In genomic region chr3:97949743-97950142, GRCh38 we compare ENCODE assay signal across 17 cellular contexts. TPM values are rescaled to one million over a fixed set of nuclear protein-coding genes. Genes with fewer than 3 reads are reported as not detected.
A peak's percentile ranks its signal among the peaks of the same experiment; 100 is the strongest.
DNase-seq lines count a peak whose midpoint lies in the region; TF ChIP-seq lines count a peak whose summit lies in the region.
"Had no signal": no experiment of that assay in that cellular context is flagged by ENCODE, and none has a peak within 500 bp of the region (broad histone marks: within the 10 kb centered on the region; RNA-seq: fewer than 3 reads in every experiment).

No MANE protein-coding gene starts in this region.

- H3K9ac ChIP-seq in H9 (ENCODE audit: extremely low read depth, insufficient read length, low read length): no peak overlapping the region

- H2BK12ac ChIP-seq in H9 (ENCODE audit: insufficient read length, low read depth, low read length): no peak overlapping the region

- peak; percentile 39 for DNase-seq in DMS79 (lab: John Stamatoyannopoulos, UW)
- DNase-seq in H9: no peak
- peak; percentile 27 for DNase-seq in SK-N-DZ (ENCODE audit: low spot score)
- DNase-seq in cerebellar cortex (ENCODE audit: low spot score): peak; percentile 36
- DNase-seq in activated CD4-positive, alpha-beta memory T cell treated with anti-CD3 and anti-CD28 coated beads, Interleukin-2, amount 10 ng/mL, durations not matched to agents 7 days and 5 days: no peak
- no peak for DNase-seq in MV-4-11 (lab: John Stamatoyannopoulos, UW)
- no peak for DNase-seq in foreskin melanocyte
- DNase-seq: CD8-positive, alpha-beta memory T cell; DMS153; NCI-H1092; NCI-H1417 treated with DMSO at 0.1 percent for 48 hours; NCI-H187 treated with DMSO at 0.1 percent for 48 hours; NCI-H345; NCI-H526; RPMI8226; SHP77 had no signal

- H2AFZ ChIP-seq in H9 (ENCODE audit: low read length): no peak overlapping the region

- H3K36me3 Mint-ChIP-seq in H9 (ENCODE audit: insufficient read depth in 1 of 3, low read depth in 3 of 3): peaks cover 4 to 20% (median 7%) of the 10 kb centered on the region in 3 experiments; a peak in 6 of 7 replicates
- H3K36me3 Mint-ChIP-seq in activated CD4-positive, alpha-beta memory T cell treated with anti-CD3 and anti-CD28 coated beads, Interleukin-2, amount 10 ng/mL, durations not matched to agents 7 days and 5 days (ENCODE audit: low read depth): peaks cover 87% of the 10 kb centered on the region

- H4K5ac ChIP-seq in H9 (ENCODE audit: insufficient read length, low read depth, low read length): no peak overlapping the region

- no peaks in the 10 kb centered on the region for H4K20me1 ChIP-seq in H9 (ENCODE audit: control insufficient read depth, insufficient read depth, insufficient read length)

- no peak overlapping the region for H3K27ac ChIP-seq in H9 (ENCODE audit: insufficient read length, low read depth, low read length)
- H3K27ac ChIP-seq: C4-2B had no signal

- H3T11ph ChIP-seq in H9 (ENCODE audit: low read length): no peak overlapping the region

- H3K79me1 ChIP-seq in H9 (ENCODE audit: insufficient read depth, low read depth, low read length, poor library complexity, severe bottlenecking): no peaks in the 10 kb centered on the region

- H4K8ac ChIP-seq in H9 (replicated peaks; ENCODE audit: insufficient read length, low read depth, low read length): no peak overlapping the region

- H2AK5ac ChIP-seq in H9 (ENCODE audit: insufficient read length, low read length): no peak overlapping the region

- POLR2A ChIA-PET in activated CD4-positive, alpha-beta memory T cell treated with anti-CD3 and anti-CD28 coated beads, Interleukin-2, amount 10 ng/mL, durations not matched to agents 7 days and 5 days (lab: Charles Lee): interaction anchor here (1.3 to 1.5 kb wide), 2 partner anchors 20 to 128 kb away, joined by 3 read pairs; partner anchors contain the start of gene CRYBG3

- TF ChIP-seq CTCF in H9 (conservative IDR thresholded peaks at IDR 0.05): no peak

- no peaks in the 10 kb centered on the region for H3K4me1 ChIP-seq in H9 (ENCODE audit: insufficient read depth, low read length)

- H3K4me2 ChIP-seq in H9 (ENCODE audit: insufficient read depth, insufficient read length, low read length): no peak overlapping the region

- no peak overlapping the region for H2BK5ac ChIP-seq in H9 (ENCODE audit: insufficient read length, low read length)

- no peak overlapping the region for H2BK120ac ChIP-seq in H9 (ENCODE audit: low read depth, low read length, poor library complexity, severe bottlenecking)

- H3K23me2 ChIP-seq in H9 (ENCODE audit: insufficient read length, low read depth, low read length, poor library complexity, severe bottlenecking): no peaks in the 10 kb centered on the region

- no CpG with 5 or more reads among the region's 5 CpGs for WGBS in H9 (ENCODE audit: extremely low coverage, insufficient read length, low lambda C conversion rate)

- no peaks in the 10 kb centered on the region for H3K9me3 Mint-ChIP-seq in H9
- H3K9me3 Mint-ChIP-seq in activated CD4-positive, alpha-beta memory T cell treated with anti-CD3 and anti-CD28 coated beads, Interleukin-2, amount 10 ng/mL, durations not matched to agents 7 days and 5 days: no peaks in the 10 kb centered on the region
- H3K9me3 Mint-ChIP-seq: CD8-positive, alpha-beta memory T cell had no signal

- H3K4me3 Mint-ChIP-seq in H9: no peak overlapping the region
- H3K4me3 Mint-ChIP-seq in activated CD4-positive, alpha-beta memory T cell treated with anti-CD3 and anti-CD28 coated beads, Interleukin-2, amount 10 ng/mL, durations not matched to agents 7 days and 5 days: no peak overlapping the region
- H3K4me3 Mint-ChIP-seq: CD8-positive, alpha-beta memory T cell had no signal

- H3K27me3 Mint-ChIP-seq in H9 (ENCODE audit: low read depth): no peaks in the 10 kb centered on the region
- no peaks in the 10 kb centered on the region for H3K27me3 Mint-ChIP-seq in activated CD4-positive, alpha-beta memory T cell treated with anti-CD3 and anti-CD28 coated beads, Interleukin-2, amount 10 ng/mL, durations not matched to agents 7 days and 5 days
- H3K27me3 Mint-ChIP-seq: CD8-positive, alpha-beta memory T cell had no signal

- no peak overlapping the region for H3K18ac ChIP-seq in H9 (ENCODE audit: insufficient read length, low read depth, low read length)

- 0 out of 4 replicates have a peak, but pooled peaks cover 0 to 3% of the 10 kb centered on the region in 2 experiments for H3K4me1 Mint-ChIP-seq in H9
- peaks cover 17% of the 10 kb centered on the region for H3K4me1 Mint-ChIP-seq in activated CD4-positive, alpha-beta memory T cell treated with anti-CD3 and anti-CD28 coated beads, Interleukin-2, amount 10 ng/mL, durations not matched to agents 7 days and 5 days
- H3K4me1 Mint-ChIP-seq: CD8-positive, alpha-beta memory T cell had no signal

- H3K27ac Mint-ChIP-seq in H9: peak overlapping the region in 2 of 3 experiments; percentile 34 to 84; a peak in 2 of 7 replicates
- no peak overlapping the region for H3K27ac Mint-ChIP-seq in activated CD4-positive, alpha-beta memory T cell treated with anti-CD3 and anti-CD28 coated beads, Interleukin-2, amount 10 ng/mL, durations not matched to agents 7 days and 5 days

- no peaks in the 10 kb centered on the region for H3K27me3 ChIP-seq in H9 (ENCODE audit: insufficient read depth, low read length)

- no peak overlapping the region for H3K4ac ChIP-seq in H9 (ENCODE audit: low read depth, low read length)

- H3K56ac ChIP-seq in H9 (ENCODE audit: insufficient read length, low read depth, low read length): no peak overlapping the region

- CTCF ChIA-PET in activated CD4-positive, alpha-beta memory T cell treated with anti-CD3 and anti-CD28 coated beads, Interleukin-2, amount 10 ng/mL, durations not matched to agents 7 days and 5 days (lab: Charles Lee): no interaction called here

- no peak overlapping the region for H2BK15ac ChIP-seq in H9 (ENCODE audit: low read depth, low read length)

- no peak overlapping the region for H2BK20ac ChIP-seq in H9 (ENCODE audit: low read depth, low read length, poor library complexity, severe bottlenecking)

- no peak overlapping the region for H3K14ac ChIP-seq in H9 (ENCODE audit: insufficient read depth, low read length)

- H3K9me3 ChIP-seq in H9 (ENCODE audit: control insufficient read depth, low read depth, low read length): no peaks in the 10 kb centered on the region

- H4K91ac ChIP-seq in H9 (ENCODE audit: insufficient read length, low read depth, low read length): no peak overlapping the region

- no peak overlapping the region for H3K23ac ChIP-seq in H9 (ENCODE audit: insufficient read length, low read depth, low read length)

- no peaks in the 10 kb centered on the region for H3K79me2 ChIP-seq in H9 (ENCODE audit: insufficient read depth, low read length)

RNA-seq across cellular contexts. Expression of gene RIOX2, which starts 22.5 kb away (rescaled TPM):
- 13.1 and 15.5 TPM in 2 replicates for total RNA-seq in H9 (2021)
- 31.5 and 33.3 TPM in 2 replicates for polyA plus RNA-seq in SK-N-DZ (2014; cell fraction: cytosol; rRNA removed)
- polyA plus RNA-seq in SK-N-DZ (2014; cell fraction: nucleus; rRNA removed): 36.3 and 41.5 TPM in 2 replicates
- total RNA-seq in activated CD4-positive, alpha-beta memory T cell treated with anti-CD3 and anti-CD28 coated beads, Interleukin-2, amount 10 ng/mL, durations not matched to agents 7 days and 5 days: 10 to 100 TPM; 46.5 to 46.7 TPM

Comparison
In these comparisons a context has a peak if more than half of its experiments do, and no peak if none do; other contexts are left out.
1. DNase-seq: peak in DMS79 (single experiment), SK-N-DZ (single experiment) and cerebellar cortex (single experiment); none in H9 (single experiment), activated CD4-positive, alpha-beta memory T cell treated with anti-CD3 and anti-CD28 coated beads, Interleukin-2, amount 10 ng/mL, durations not matched to agents 7 days and 5 days (single experiment), MV-4-11 (single experiment) and foreskin melanocyte (single experiment).